In genomic region chr15:75104804-75105557, GRCh38 we compare ENCODE assay signal across 10 cellular contexts.
DNase-seq lines count a peak whose midpoint lies in the region; ATAC-seq, FAIRE-seq and TF ChIP-seq lines count a peak whose summit lies in the region.
"Had no signal": no experiment of that assay in that cellular context is flagged by ENCODE, and none has a peak within 500 bp of the region (broad histone marks: within the 10 kb centered on the region; RNA-seq: fewer than 3 reads in every experiment).

No MANE protein-coding gene starts in this region.

- no peak overlapping the region for H3K27ac ChIP-seq in uterus
- H3K27ac ChIP-seq: gastrocnemius medialis had no signal

- peak; percentile 39 for ATAC-seq in HG03196 (IDR thresholded peaks at IDR 0.05; ENCODE audit: unreplicated experiment)

- no peaks in the 10 kb centered on the region for H3K36me3 Mint-ChIP-seq in mesothelial cell of epicardium

- intact Hi-C loops in uterus (cut with DNase I; ENCODE audit: low total_unique reads): no loop called here

- TF ChIP-seq POLR2A in GM12892 (IDR thresholded peaks at IDR 0.05; ENCODE audit: low read depth, low read length) (no peak), uterus (IDR thresholded peaks at IDR 0.05) (no peak)

- H3K4me3 ChIP-seq in uterus: no peak overlapping the region
- H3K4me3 ChIP-seq: gastrocnemius medialis had no signal

- H3K27me3 ChIP-seq in uterus: no peaks in the 10 kb centered on the region
- H3K27me3 ChIP-seq: gastrocnemius medialis had no signal

- no peaks in the 10 kb centered on the region for H3K9me3 Mint-ChIP-seq in mesothelial cell of epicardium

- in situ Hi-C loops in ACHN (cut with HindIII; ENCODE audit: low pct_ligation_motif_present, low pct_unique_long_range_greater_than_20kb, low sequenced_read_pairs): no loop called here

- no peaks in the 10 kb centered on the region for H3K4me1 ChIP-seq in uterus
- H3K4me1 ChIP-seq: gastrocnemius medialis had no signal

- no peaks in the 10 kb centered on the region for H3K9me3 ChIP-seq in uterus
- H3K9me3 ChIP-seq: gastrocnemius medialis had no signal

- TF ChIP-seq CTCF in mesothelial cell of epicardium (IDR thresholded peaks at IDR 0.05; ENCODE audit: unreplicated experiment) (no peak), uterus (IDR thresholded peaks at IDR 0.05) (no peak)

- H3K36me3 ChIP-seq in uterus: no peaks in the 10 kb centered on the region
- H3K36me3 ChIP-seq: gastrocnemius medialis had no signal

- peak; percentile 74 for FAIRE-seq in GM12892 (lab: Jason Lieb, UNC)
- FAIRE-seq: H1 had no signal

- H3K4me1 Mint-ChIP-seq in mesothelial cell of epicardium: peaks cover 20% of the 10 kb centered on the region

- DNase-seq in ACHN (peak; percentile 58), GM12892 (ENCODE audit: insufficient read length) (no peak), SIG-M5 treated with dmso at 0.1 percent for 504 hours (lab: John Stamatoyannopoulos, UW; ENCODE audit: unreplicated experiment) (peak; percentile 93), dedifferentiated amniotic fluid mesenchymal stem cell (ENCODE audit: extremely low spot score) (peak; percentile 99), mesothelial cell of epicardium (ENCODE audit: low spot score in 2 of 2, unreplicated experiment in 2 of 2) (no peak), uterus (no peak)
- DNase-seq in NK-92 treated with Interleukin-12 subunit alpha and Interleukin-12 subunit beta, amount 100 ng/mL, for 24 hours (lab: John Stamatoyannopoulos, UW): no peak

- H3K27ac Mint-ChIP-seq in mesothelial cell of epicardium: peak overlapping the region; percentile 83

- no peaks in the 10 kb centered on the region for H3K27me3 Mint-ChIP-seq in mesothelial cell of epicardium (ENCODE audit: low read depth)

- no peak overlapping the region for H3K4me3 Mint-ChIP-seq in mesothelial cell of epicardium

Comparison
In these comparisons a context has a peak if more than half of its experiments do, and no peak if none do; other contexts are left out.
1. DNase-seq: peak in ACHN (single experiment), SIG-M5 treated with dmso at 0.1 percent for 504 hours (single experiment) and dedifferentiated amniotic fluid mesenchymal stem cell (single experiment); none in GM12892 (single experiment), mesothelial cell of epicardium (0 of 2), NK-92 treated with Interleukin-12 subunit alpha and Interleukin-12 subunit beta, amount 100 ng/mL, for 24 hours (single experiment) and uterus (0 of 2).